22 cellular contexts compared by ENCODE assay signal in genomic region chr11:32070707-32071106, GRCh38.
"Had no signal": no experiment of that assay in that cellular context is flagged by ENCODE, and none has a peak within 500 bp of the region (broad histone marks: within the 10 kb centered on the region; RNA-seq: fewer than 3 reads in every experiment).

No MANE protein-coding gene starts in this region.

- H3K36me3 Mint-ChIP-seq: naive thymus-derived CD4-positive, alpha-beta T cell had no signal

- H3K27ac ChIP-seq: coronary artery, dorsolateral prefrontal cortex, esophagus muscularis mucosa, foreskin keratinocyte, gastroesophageal sphincter, heart left ventricle, left lung, lower lobe of right lung had no signal

- H3K27me3 ChIP-seq: hepatocyte had no signal

- H3K4me2 ChIP-seq: hepatocyte had no signal

- H3K4me1 ChIP-seq: esophagus muscularis mucosa, foreskin keratinocyte, gastroesophageal sphincter, heart left ventricle, left lung, lower lobe of right lung had no signal

- H3K79me2 ChIP-seq: hepatocyte had no signal

- H3K9me3 ChIP-seq: esophagus muscularis mucosa, gastroesophageal sphincter, heart left ventricle, left lung, lower lobe of right lung had no signal

- H2AFZ ChIP-seq: hepatocyte had no signal

- H3K4me1 Mint-ChIP-seq: immature natural killer cell; naive thymus-derived CD4-positive, alpha-beta T cell had no signal

- H3K4me3 Mint-ChIP-seq: immature natural killer cell; naive thymus-derived CD4-positive, alpha-beta T cell had no signal

- H3K4me3 ChIP-seq: coronary artery, dorsolateral prefrontal cortex, esophagus muscularis mucosa, gastroesophageal sphincter, heart left ventricle, hepatocyte, left lung, lower lobe of right lung had no signal

- DNase-seq: dermis blood vessel endothelial cell; dorsolateral prefrontal cortex; effector CD4-positive, alpha-beta T cell; effector memory CD4-positive, alpha-beta T cell; foreskin keratinocyte; heart left ventricle; hypothalamus; immature natural killer cell; islet precursor cell; kidney; kidney glomerular epithelial cell; left colon; left lung; left ventricle myocardium superior; lower lobe of right lung; mesenchymal stem cell; midbrain; naive thymus-derived CD4-positive, alpha-beta T cell had no signal

- H3K36me3 ChIP-seq: esophagus muscularis mucosa, gastroesophageal sphincter, heart left ventricle, left lung, lower lobe of right lung had no signal

- H3K9me3 Mint-ChIP-seq: immature natural killer cell; naive thymus-derived CD4-positive, alpha-beta T cell had no signal

- H3K27ac Mint-ChIP-seq: immature natural killer cell; naive thymus-derived CD4-positive, alpha-beta T cell had no signal
